18 cellular contexts compared by ENCODE assay signal in genomic region chr12:109406147-109406546, GRCh38. TPM values are rescaled to one million over a fixed set of nuclear protein-coding genes. Genes with fewer than 3 reads are reported as not detected.
"Had no signal": no experiment of that assay in that cellular context is flagged by ENCODE, and none has a peak within 500 bp of the region (broad histone marks: within the 10 kb centered on the region; RNA-seq: fewer than 3 reads in every experiment).

No MANE protein-coding gene starts in this region.

RNA-seq across cellular contexts. Expression of gene MYO1H, which starts 58.4 kb away (rescaled TPM):
- total RNA-seq: activated naive CD4-positive, alpha-beta T cell treated with anti-CD3 and anti-CD28 coated beads for 36 hours; activated naive CD4-positive, alpha-beta T cell treated with anti-CD3 and anti-CD28 coated beads, Interleukin-2, amount 50 U/mL, for 72 hours; activated naive CD8-positive, alpha-beta T cell treated with anti-CD3 and anti-CD28 coated beads for 36 hours; activated naive CD8-positive, alpha-beta T cell treated with anti-CD3 and anti-CD28 coated beads, Interleukin-2, amount 10 ng/mL, durations not matched to agents 7 days and 5 days; activated T-cell treated with anti-CD3 and anti-CD28 coated beads, Interleukin-2, amount 50 U/mL, for 4 hours; activated T-cell treated with anti-CD3 and anti-CD28 coated beads, Interleukin-2, amount 50 U/mL, for 72 hours; activated T-helper 1 cell treated with anti-CD3 and anti-CD28 coated beads, Interleukin-12 subunit alpha, Interleukin-12 subunit beta, Interleukin-2, Interleukin-4 antibody, amounts not matched to agents 30 ng/mL and 10 ng/mL and 1 ng/mL, durations not matched to agents 14 hours and 24 hours and 36 hours; activated T-helper 17 cell treated with anti-CD3 and anti-CD28 coated beads, Interleukin-2, amount 50 U/mL, for 72 hours; activated T-helper 2 cell treated with anti-CD3 and anti-CD28 coated beads, Interferon-gamma antibody, Interleukin-2, Interleukin-4, amounts not matched to agents 10 μg/mL and 5 μg/mL and 100 μg/mL, durations not matched to agents 14 hours and 24 hours and 36 hours; adrenal gland; aorta; ascending aorta; astrocyte; body of pancreas; bronchial epithelial cell; cardiac muscle cell; cardiac septum; chondrocyte had no signal
- polyA plus RNA-seq: aorta, cardiac muscle cell had no signal
